14 cellular contexts compared by ENCODE assay signal in the genomic region with DNA sequence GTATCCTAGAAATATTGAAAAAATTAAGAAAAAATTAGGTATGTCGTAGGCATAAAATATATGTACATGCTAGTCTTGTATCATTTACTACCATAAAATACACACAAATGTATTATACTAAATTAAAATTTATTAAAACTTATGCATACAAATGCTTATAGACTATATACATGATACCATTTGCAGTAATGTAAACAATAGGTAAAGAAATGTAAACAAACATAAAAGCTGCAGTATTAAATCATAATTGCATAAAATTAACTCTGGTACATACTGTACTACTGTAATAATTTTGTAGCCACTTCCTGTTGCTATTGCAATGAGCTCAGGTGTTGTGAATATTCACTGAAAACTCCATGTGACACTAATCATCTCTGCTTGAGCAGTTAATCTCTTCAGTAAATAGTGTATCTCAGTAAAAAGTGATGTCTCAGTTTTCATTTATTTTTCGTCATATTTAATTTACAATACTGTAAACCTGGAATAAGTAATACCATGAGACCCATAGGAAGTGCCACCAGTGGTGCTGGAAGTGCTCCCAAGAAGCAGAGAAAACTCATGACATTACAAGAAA.
DNase-seq lines count a peak whose midpoint lies in the region; ATAC-seq, FAIRE-seq and TF ChIP-seq lines count a peak whose summit lies in the region.
"Had no signal": no experiment of that assay in that cellular context is flagged by ENCODE, and none has a peak within 500 bp of the region (broad histone marks: within the 10 kb centered on the region; RNA-seq: fewer than 3 reads in every experiment).

No MANE protein-coding gene starts in this region.

- H3K9ac ChIP-seq in endocrine pancreas (ENCODE audit: control insufficient read depth, insufficient read depth, low read length) = no peak overlapping the region

- no peak for FAIRE-seq in HTR-8/SVneo (lab: Jason Lieb, UNC)
- FAIRE-seq: A204.1, D721Med, H54 had no signal

- H3K27me3 ChIP-seq in endocrine pancreas (ENCODE audit: control insufficient read depth, insufficient read depth, low read length) = no peaks in the 10 kb centered on the region

- H3K36me3 ChIP-seq in endocrine pancreas (ENCODE audit: control insufficient read depth, insufficient read depth, low read length) = peaks cover 7% of the 10 kb centered on the region

- peak overlapping the region; percentile 62 for H3K27ac ChIP-seq in 22Rv1

- H3K4me1 ChIP-seq in endocrine pancreas (ENCODE audit: control insufficient read depth, insufficient read depth, low read length) = no peaks in the 10 kb centered on the region

- no peak for TF ChIP-seq CTCF in 22Rv1 (IDR thresholded peaks at IDR 0.05)

- H3K9me3 ChIP-seq in endocrine pancreas (ENCODE audit: control insufficient read depth, low read length) = no peaks in the 10 kb centered on the region

- peak overlapping the region; percentile 23 for H3K4me3 ChIP-seq in endocrine pancreas (ENCODE audit: control insufficient read depth, insufficient read depth, low read length)

- DNase-seq in DMS53 (lab: John Stamatoyannopoulos, UW) (peak; percentile 43), NCI-H146 treated with DMSO at 0.1 percent for 48 hours (lab: John Stamatoyannopoulos, UW; ENCODE audit: unreplicated experiment) (peak; percentile 26), ecto neural progenitor cell (ENCODE audit: low spot score) (no peak), HTR-8/SVneo (ENCODE audit: insufficient read length, low spot score) (no peak)
- DNase-seq: C1 segment of cervical spinal cord; CD4-positive, alpha-beta memory T cell; DMS153; GF-D8 had no signal

- ATAC-seq in HG02870 (IDR thresholded peaks at IDR 0.05; ENCODE audit: unreplicated experiment) = no peak

Comparison
In these comparisons a context has a peak if more than half of its experiments do, and no peak if none do; other contexts are left out.
1. DNase-seq: peak in DMS53 (single experiment) and NCI-H146 treated with DMSO at 0.1 percent for 48 hours (single experiment); none in ecto neural progenitor cell (single experiment) and HTR-8/SVneo (single experiment).